ENCODE assay signal across 8 cellular contexts in the genomic region with DNA sequence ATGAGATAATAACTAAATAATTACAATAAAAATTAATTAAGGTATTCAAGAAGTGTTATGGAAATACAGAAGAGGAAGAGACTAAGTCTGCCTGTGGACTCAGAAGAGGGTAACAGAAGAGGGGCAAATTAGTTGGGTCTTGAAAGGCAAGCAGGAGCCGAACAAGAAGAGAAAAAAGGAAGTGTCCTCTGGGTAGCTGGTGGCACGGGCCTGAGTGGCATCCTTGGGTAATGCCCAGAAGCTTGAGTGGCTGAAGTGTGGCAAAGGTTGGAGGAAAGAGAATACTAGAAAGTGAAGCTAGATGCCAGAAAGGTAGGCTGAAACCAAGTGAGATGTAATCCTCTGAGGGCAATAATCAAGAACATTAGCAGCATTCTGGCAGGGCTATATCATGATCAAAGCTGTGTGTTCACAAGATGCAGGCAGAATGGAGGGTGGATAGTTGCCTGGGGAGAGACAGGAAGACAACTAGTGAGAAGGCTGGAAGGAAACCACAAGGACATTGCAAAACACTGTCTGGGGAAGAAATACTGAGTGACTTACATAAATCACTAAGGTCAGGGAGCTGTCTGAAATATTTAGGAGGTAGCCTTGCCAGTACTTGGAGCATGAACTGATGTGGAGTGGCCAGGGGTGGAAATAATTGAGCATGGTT. TPM values are rescaled to one million over a fixed set of nuclear protein-coding genes. Genes with fewer than 3 reads are reported as not detected.
DNase-seq lines count a peak whose midpoint lies in the region; ATAC-seq and TF ChIP-seq lines count a peak whose summit lies in the region.
"Had no signal": no experiment of that assay in that cellular context is flagged by ENCODE, and none has a peak within 500 bp of the region (broad histone marks: within the 10 kb centered on the region; RNA-seq: fewer than 3 reads in every experiment).

No MANE protein-coding gene starts in this region.

- H3K27me3 ChIP-seq in skeletal muscle satellite cell (ENCODE audit: control insufficient read depth, insufficient read depth, low read length), result no peaks in the 10 kb centered on the region
- H3K27me3 ChIP-seq: neural progenitor cell had no signal

- H3K4me3 ChIP-seq in choroid plexus epithelial cell (ENCODE audit: low read depth, low read length), result no peak overlapping the region
- H3K4me3 ChIP-seq in skeletal muscle satellite cell (ENCODE audit: low read length), result no peak overlapping the region
- H3K4me3 ChIP-seq: neural progenitor cell had no signal

- H3K36me3 ChIP-seq in skeletal muscle satellite cell (ENCODE audit: insufficient read depth, low read length), result no peaks in the 10 kb centered on the region
- H3K36me3 ChIP-seq: neural progenitor cell had no signal

- ATAC-seq in GM18868 (IDR thresholded peaks at IDR 0.05; ENCODE audit: unreplicated experiment), result peak; percentile 42
- no peak for ATAC-seq in GM18519 (IDR thresholded peaks at IDR 0.05; ENCODE audit: low FRiP score, unreplicated experiment)

- DNase-seq in NOMO-1 treated with dmso at 0.1 percent for 144 hours (lab: John Stamatoyannopoulos, UW; ENCODE audit: unreplicated experiment) (peak; percentile 85), choroid plexus epithelial cell (ENCODE audit: low read depth) (peak; percentile 97), DMS79 (lab: John Stamatoyannopoulos, UW) (no peak), HUDEP-2 (lab: John Stamatoyannopoulos, UW; ENCODE audit: unreplicated experiment in 76 of 76) (no peak)

- TF ChIP-seq CTCF in choroid plexus epithelial cell (conservative IDR thresholded peaks at IDR 0.05; ENCODE audit: low read depth, low read length), result no peak

- peak overlapping the region; percentile 56 for H3K4me2 ChIP-seq in skeletal muscle satellite cell (ENCODE audit: low read length)
- H3K4me2 ChIP-seq: neural progenitor cell had no signal

- H3K9me3 ChIP-seq in skeletal muscle satellite cell (replicated peaks; ENCODE audit: low read length), result no peaks in the 10 kb centered on the region

- no peak overlapping the region for H3K9ac ChIP-seq in skeletal muscle satellite cell (ENCODE audit: low read depth, low read length)
- H3K9ac ChIP-seq: neural progenitor cell had no signal

- H3K4me1 ChIP-seq in skeletal muscle satellite cell (ENCODE audit: control insufficient read depth, insufficient read depth, low read length), result peaks cover 41% of the 10 kb centered on the region
- H3K4me1 ChIP-seq: neural progenitor cell had no signal

RNA-seq across cellular contexts. Expression of gene DOCK10, which starts 16.2 kb away (rescaled TPM):
- 49.4 and 64.2 TPM in 2 replicates for total RNA-seq in skeletal muscle satellite cell (2012; rRNA removed)

Comparison
In these comparisons a context has a peak if more than half of its experiments do, and no peak if none do; other contexts are left out.
1. DNase-seq: peak in NOMO-1 treated with dmso at 0.1 percent for 144 hours (single experiment) and choroid plexus epithelial cell (single experiment); none in DMS79 (single experiment) and HUDEP-2 (0 of 76).